Comparison of ENCODE assay signal across 10 cellular contexts in genomic region chr12:57895337-57896138, GRCh38. TPM values are rescaled to one million over a fixed set of nuclear protein-coding genes. Genes with fewer than 3 reads are reported as not detected.
DNase-seq lines count a peak whose midpoint lies in the region; ATAC-seq, FAIRE-seq and TF ChIP-seq lines count a peak whose summit lies in the region.
"Had no signal": no experiment of that assay in that cellular context is flagged by ENCODE, and none has a peak within 500 bp of the region (broad histone marks: within the 10 kb centered on the region; RNA-seq: fewer than 3 reads in every experiment).

No MANE protein-coding gene starts in this region.

- H3K9me3 ChIP-seq in PC-9 (ENCODE audit: insufficient read depth, low read depth) (no peaks in the 10 kb centered on the region), endothelial cell of umbilical vein (replicated peaks; ENCODE audit: control insufficient read depth, insufficient read depth, low read length) (no peaks in the 10 kb centered on the region), PC-3 (ENCODE audit: low read length) (no peaks in the 10 kb centered on the region)

- H3F3A ChIP-seq in PC-9 (ENCODE audit: insufficient read depth, low read depth) (peaks cover 29% of the 10 kb centered on the region), PC-3 (ENCODE audit: low read length, unreplicated experiment) (peaks cover 14% of the 10 kb centered on the region)

- H2AFZ ChIP-seq in PC-9 (no peak overlapping the region), endothelial cell of umbilical vein (ENCODE audit: low read depth, low read length) (peak overlapping the region; percentile 94), PC-3 (ENCODE audit: low read length) (no peak overlapping the region)

- H3K4me3 ChIP-seq in PC-9 (peak overlapping the region; percentile 65; the same call in 1 of the 2 replicates), endothelial cell of umbilical vein (replicated peaks in 1 of 3; ENCODE audit: insufficient read depth in 1 of 3, low read depth in 1 of 3, low read length in 3 of 3) (peak overlapping the region in 1 of 3 experiments; percentile 44), PC-3 (ENCODE audit: low read length) (no peak overlapping the region)

- no peaks in the 10 kb centered on the region for H3K36me3 ChIP-seq in PC-9 (ENCODE audit: low read depth)
- H3K36me3 ChIP-seq in endothelial cell of umbilical vein (ENCODE audit: control insufficient read depth in 2 of 2, extremely low read depth in 1 of 2, insufficient read depth in 2 of 2, low read length in 2 of 2), result no peaks in the 10 kb centered on the region
- no peaks in the 10 kb centered on the region for H3K36me3 ChIP-seq in PC-3 (ENCODE audit: low read depth, low read length)

- H3K27ac Mint-ChIP-seq in Calu3 (ENCODE audit: unreplicated experiment) (no peak overlapping the region), progenitor cell of endocrine pancreas (peak overlapping the region; percentile 37)

- H3K4me3 Mint-ChIP-seq in Calu3 (ENCODE audit: low read depth, unreplicated experiment) (peak overlapping the region; percentile 71), progenitor cell of endocrine pancreas (ENCODE audit: low read depth) (peak overlapping the region; percentile 66)

- no TSS peak for BruUV-seq in Calu3 (replicated peaks; lab: Mats Ljungman, UMichigan)
- no TSS peak for BruUV-seq in PC-9 (replicated peaks; lab: Mats Ljungman, UMichigan)
- no TSS peak for BruUV-seq in endothelial cell of umbilical vein (replicated peaks; lab: Mats Ljungman, UMichigan)
- no TSS peak for BruUV-seq in PC-3 (replicated peaks; lab: Mats Ljungman, UMichigan)

- dilution Hi-C loops in endothelial cell of umbilical vein (cut with MboI; ENCODE audit: extremely low pct_ligation_motif_present, low sequenced_read_pairs), result no loop called here

- no peaks in the 10 kb centered on the region for H3K27me3 ChIP-seq in PC-9 (ENCODE audit: insufficient read depth, low read depth)
- no peaks in the 10 kb centered on the region for H3K27me3 ChIP-seq in endothelial cell of umbilical vein (ENCODE audit: control insufficient read depth in 2 of 2, insufficient read depth in 2 of 2, low read length in 2 of 2)
- no peaks in the 10 kb centered on the region for H3K27me3 ChIP-seq in PC-3 (ENCODE audit: low read length)

- H3K4me2 ChIP-seq in PC-9 (peak overlapping the region; percentile 92), endothelial cell of umbilical vein (ENCODE audit: insufficient read depth, low read length) (peak overlapping the region; percentile 79), PC-3 (ENCODE audit: low read length) (no peak overlapping the region)

- CTCF ChIA-PET in Calu3 (lab: Charles Lee) (interaction anchor here (0.6 to 2.0 kb wide), 6 partner anchors 8 to 63 kb away, joined by 3 to 7 read pairs (median 4); partner anchors contain the start of gene CTDSP2), PC-9 (lab: Charles Lee) (interaction anchor here (1.1 kb wide), 1 partner anchor 123 kb away, joined by 4 read pairs; the partner anchor contains the start of genes EEF1AKMT3 and METTL1), endothelial cell of umbilical vein (lab: Charles Lee) (interaction anchor here (0.8 to 7.5 kb wide), 10 partner anchors 22 to 129 kb away, joined by 3 to 139 read pairs (median 10); partner anchors contain the start of genes CTDSP2 and TSFM), PC-3 (lab: Charles Lee) (no interaction called here)

- DNase-seq in Calu3 (no peak), PC-9 (no peak), endothelial cell of umbilical vein (ENCODE audit: low read depth, low spot score) (no peak), progenitor cell of endocrine pancreas (ENCODE audit: low spot score, unreplicated experiment) (no peak), PC-3 (no peak), DMS79 treated with DMSO at 0.1 percent for 48 hours (lab: John Stamatoyannopoulos, UW) (no peak), NCI-H187 (lab: John Stamatoyannopoulos, UW) (no peak), erythroblast (lab: John Stamatoyannopoulos, UW) (no peak)
- DNase-seq: effector memory CD8-positive, alpha-beta T cell had no signal

- POLR2A ChIA-PET in PC-9 (lab: Charles Lee; ENCODE audit: unreplicated experiment) (no interaction called here), endothelial cell of umbilical vein (lab: Charles Lee) (interaction anchor here (1.6 to 2.2 kb wide), 4 partner anchors 31 to 92 kb away, joined by 3 to 18 read pairs (median 5); partner anchors contain the start of genes ATP23 and CTDSP2), PC-3 (lab: Charles Lee; ENCODE audit: unreplicated experiment) (interaction anchor here (0.6 to 0.7 kb wide), 2 partner anchors 34 to 43 kb away, joined by 3 read pairs; no protein-coding TSS in a partner anchor)

- intact Hi-C loops in Calu3 (cut with micrococcal nuclease; ENCODE audit: unreplicated experiment) (no loop called here), PC-9 (cut with micrococcal nuclease; ENCODE audit: unreplicated experiment) (loop anchor here (2.0 kb wide), 2 partner anchors 49 to 65 kb away; partner anchors contain the start of gene CTDSP2), endothelial cell of umbilical vein (cut with micrococcal nuclease) (loop anchor here (1.0 to 2.0 kb wide), 2 partner anchors 31 to 64 kb away; no protein-coding TSS in a partner anchor), PC-3 (cut with micrococcal nuclease) (no loop called here)

- H3K9ac ChIP-seq in endothelial cell of umbilical vein (replicated peaks; ENCODE audit: extremely low read depth, insufficient read depth, low read length) (peak overlapping the region; percentile 63), PC-3 (ENCODE audit: low read length) (no peak overlapping the region)

- no peaks in the 10 kb centered on the region for H3K79me2 ChIP-seq in PC-9 (ENCODE audit: low read depth)
- H3K79me2 ChIP-seq in endothelial cell of umbilical vein (ENCODE audit: control insufficient read depth, insufficient read depth, low read length), result no peaks in the 10 kb centered on the region
- no peaks in the 10 kb centered on the region for H3K79me2 ChIP-seq in PC-3 (ENCODE audit: low read length)

- H3K9me1 ChIP-seq in endothelial cell of umbilical vein (replicated peaks; ENCODE audit: control insufficient read depth, extremely low read depth, insufficient read depth, low read length), result no peaks in the 10 kb centered on the region

- H3K9me2 ChIP-seq in PC-9 (ENCODE audit: insufficient read depth) (no peaks in the 10 kb centered on the region), PC-3 (replicated peaks; ENCODE audit: low read length) (no peaks in the 10 kb centered on the region)

- TF ChIP-seq POLR2A in endothelial cell of umbilical vein (IDR thresholded peaks at IDR 0.05; ENCODE audit: low read depth, low read length) (no peak), erythroblast (IDR thresholded peaks at IDR 0.05; ENCODE audit: low read length) (no peak)

- peaks cover 52% of the 10 kb centered on the region for H3K4me1 Mint-ChIP-seq in Calu3 (ENCODE audit: low read depth, unreplicated experiment)
- H3K4me1 Mint-ChIP-seq in progenitor cell of endocrine pancreas (ENCODE audit: low read depth), result peaks cover 15% of the 10 kb centered on the region

- H3K27me3 Mint-ChIP-seq in Calu3 (ENCODE audit: unreplicated experiment) (no peaks in the 10 kb centered on the region), progenitor cell of endocrine pancreas (peaks cover 59% of the 10 kb centered on the region)

- H3K9me3 Mint-ChIP-seq in Calu3 (ENCODE audit: low read depth, unreplicated experiment) (no peaks in the 10 kb centered on the region), progenitor cell of endocrine pancreas (ENCODE audit: low read depth) (no peaks in the 10 kb centered on the region)
- H3K9me3 Mint-ChIP-seq: effector memory CD8-positive, alpha-beta T cell had no signal

- peaks cover 66% of the 10 kb centered on the region for H3K4me1 ChIP-seq in PC-9 (replicated peaks; ENCODE audit: insufficient read depth)
- peaks cover 32% of the 10 kb centered on the region for H3K4me1 ChIP-seq in endothelial cell of umbilical vein (ENCODE audit: control insufficient read depth, extremely low read depth, insufficient read depth, low read length)
- H3K4me1 ChIP-seq in PC-3 (ENCODE audit: insufficient read depth, low read length), result peaks cover 35% of the 10 kb centered on the region

- ATAC-seq in PC-3, result no peak
- ATAC-seq: effector memory CD8-positive, alpha-beta T cell had no signal

- H4K20me1 ChIP-seq in PC-9 (ENCODE audit: insufficient read depth) (no peaks in the 10 kb centered on the region), endothelial cell of umbilical vein (replicated peaks; ENCODE audit: control insufficient read depth, extremely low read depth, insufficient read depth, low read length) (no peaks in the 10 kb centered on the region), PC-3 (ENCODE audit: low read length) (no peaks in the 10 kb centered on the region)

- H3K27ac ChIP-seq in PC-9 (no peak overlapping the region), endothelial cell of umbilical vein (ENCODE audit: insufficient read depth, low read depth, low read length) (no peak overlapping the region), PC-3 (ENCODE audit: low read length) (no peak overlapping the region)

- TF ChIP-seq CTCF in Calu3 (IDR thresholded peaks at IDR 0.05; ENCODE audit: unreplicated experiment), result no peak
- TF ChIP-seq CTCF in PC-9 (conservative IDR thresholded peaks at IDR 0.05), result no peak
- no peak for TF ChIP-seq CTCF in endothelial cell of umbilical vein (IDR thresholded peaks at IDR 0.05; ENCODE audit: extremely low read depth in 1 of 2, insufficient read depth in 1 of 2, low read depth in 1 of 2, low read length in 2 of 2)
- no peak for TF ChIP-seq CTCF in progenitor cell of endocrine pancreas (IDR thresholded peaks at IDR 0.05; ENCODE audit: unreplicated experiment)
- TF ChIP-seq CTCF in PC-3 (conservative IDR thresholded peaks at IDR 0.05; ENCODE audit: low read depth, low read length), result no peak

- no peak for FAIRE-seq in endothelial cell of umbilical vein (lab: Jason Lieb, UNC)
- FAIRE-seq: GM18507 had no signal

- H3K36me3 Mint-ChIP-seq in Calu3 (ENCODE audit: insufficient read depth, unreplicated experiment) (peaks cover 6% of the 10 kb centered on the region), progenitor cell of endocrine pancreas (ENCODE audit: insufficient read depth) (no peaks in the 10 kb centered on the region)

RNA-seq across cellular contexts. Expression of gene ATP23, which starts 45.8 kb away (rescaled TPM):
- total RNA-seq in Calu3 (2022) (10.7 and 12.8 TPM in 2 replicates), PC-9 (2021) (5.1 and 6.5 TPM in 2 replicates), endothelial cell of umbilical vein (5.9 and 7.2 TPM in 2 replicates), progenitor cell of endocrine pancreas (6.0 and 6.6 TPM in 2 replicates), PC-3 (2014; rRNA removed) (14.7 and 19.4 TPM in 2 replicates)
- 9.0 and 14.5 TPM in 2 replicates for polyA plus RNA-seq in endothelial cell of umbilical vein
- polyA plus RNA-seq in endothelial cell of umbilical vein (2011; cell fraction: cytosol; rRNA removed), result 6.4 and 9.6 TPM in 2 replicates
- polyA plus RNA-seq in endothelial cell of umbilical vein (2011; cell fraction: nucleus; rRNA removed), result 3.6 and 3.9 TPM in 2 replicates
- polyA plus RNA-seq in endothelial cell of umbilical vein (2012), result 5.7 and 5.8 TPM in 2 replicates
- polyA minus RNA-seq in endothelial cell of umbilical vein, result 6.4 and 9.4 TPM in 2 replicates
- 1.8 TPM for polyA minus RNA-seq in endothelial cell of umbilical vein (2011; cell fraction: cytosol; rRNA and poly(A)+ RNA removed)
- 0.63 and 0.96 TPM in 2 replicates for polyA minus RNA-seq in endothelial cell of umbilical vein (2011; cell fraction: nucleus; rRNA and poly(A)+ RNA removed)

RNA-seq across cellular contexts. Expression of gene CTDSP2, which starts 49.0 kb away (rescaled TPM):
- total RNA-seq in Calu3 (2022) (117 and 119 TPM in 2 replicates), PC-9 (2021) (102 and 107 TPM in 2 replicates), endothelial cell of umbilical vein (128 and 142 TPM in 2 replicates), progenitor cell of endocrine pancreas (134 and 145 TPM in 2 replicates), PC-3 (2014; rRNA removed) (37.4 and 39.4 TPM in 2 replicates)
- polyA plus RNA-seq in endothelial cell of umbilical vein, result 120 and 146 TPM in 2 replicates
- 159 and 167 TPM in 2 replicates for polyA plus RNA-seq in endothelial cell of umbilical vein (2011; cell fraction: cytosol; rRNA removed)
- 177 and 178 TPM in 2 replicates for polyA plus RNA-seq in endothelial cell of umbilical vein (2011; cell fraction: nucleus; rRNA removed)
- 99.2 and 104 TPM in 2 replicates for polyA plus RNA-seq in endothelial cell of umbilical vein (2012)
- polyA minus RNA-seq in endothelial cell of umbilical vein, result 215 and 262 TPM in 2 replicates
- polyA minus RNA-seq in endothelial cell of umbilical vein (2011; cell fraction: cytosol; rRNA and poly(A)+ RNA removed), result 45.4 TPM
- 94.7 and 98.2 TPM in 2 replicates for polyA minus RNA-seq in endothelial cell of umbilical vein (2011; cell fraction: nucleus; rRNA and poly(A)+ RNA removed)

Comparison
In these comparisons a context has a peak if more than half of its experiments do, and no peak if none do; other contexts are left out.
1. intact Hi-C loops: an anchor here in PC-9 (2.0 kb wide) and endothelial cell of umbilical vein (1.0 to 2.0 kb wide); none called in Calu3 and PC-3.